Comparison of ENCODE assay signal across 16 cellular contexts in genomic region chr7:78197447-78197846, GRCh38.
DNase-seq lines count a peak whose midpoint lies in the region; ATAC-seq and TF ChIP-seq lines count a peak whose summit lies in the region.
"Had no signal": no experiment of that assay in that cellular context is flagged by ENCODE, and none has a peak within 500 bp of the region (broad histone marks: within the 10 kb centered on the region; RNA-seq: fewer than 3 reads in every experiment).

No MANE protein-coding gene starts in this region.

- TF ChIP-seq CTCF in A673 (conservative IDR thresholded peaks at IDR 0.05; ENCODE audit: low read depth, low read length) (no peak), fibroblast of lung (conservative IDR thresholded peaks at IDR 0.05 in 1 of 2, IDR thresholded peaks at IDR 0.05 in 1 of 2; ENCODE audit: low read depth in 1 of 2, low read length in 2 of 2) (no peak), ascending aorta (IDR thresholded peaks at IDR 0.05) (no peak)

- H3K27me3 Mint-ChIP-seq in activated CD4-positive, alpha-beta memory T cell treated with anti-CD3 and anti-CD28 coated beads for 36 hours: no peaks in the 10 kb centered on the region
- H3K27me3 Mint-ChIP-seq: activated B cell treated with CpG ODN at 0.5 μM for 24 hours had no signal

- no peaks in the 10 kb centered on the region for H3K9me3 Mint-ChIP-seq in activated CD4-positive, alpha-beta memory T cell treated with anti-CD3 and anti-CD28 coated beads for 36 hours
- H3K9me3 Mint-ChIP-seq: activated B cell treated with CpG ODN at 0.5 μM for 24 hours had no signal

- ATAC-seq in GM18873 (IDR thresholded peaks at IDR 0.05; ENCODE audit: low FRiP score, unreplicated experiment) (peak; percentile 80), GM21723 (IDR thresholded peaks at IDR 0.05; ENCODE audit: unreplicated experiment) (no peak), GM18519 (IDR thresholded peaks at IDR 0.05; ENCODE audit: low FRiP score, unreplicated experiment) (no peak)

- H3K27ac ChIP-seq in A673 (ENCODE audit: low read depth, low read length, poor library complexity, severe bottlenecking) (no peak overlapping the region), fibroblast of lung (ENCODE audit: insufficient read depth, low read length) (no peak overlapping the region), ascending aorta (no peak overlapping the region)
- H3K27ac ChIP-seq: prostate gland, SK-N-MC, upper lobe of left lung had no signal

- POLR2A ChIA-PET in A673 (lab: Charles Lee; ENCODE audit: low non-redundant PET): no interaction called here
- POLR2A ChIA-PET in activated CD4-positive, alpha-beta memory T cell treated with anti-CD3 and anti-CD28 coated beads for 36 hours (lab: Charles Lee): no interaction called here

- no peak overlapping the region for H3K9ac ChIP-seq in fibroblast of lung (ENCODE audit: insufficient read depth, low read length)

- no peaks in the 10 kb centered on the region for H3K4me1 Mint-ChIP-seq in activated CD4-positive, alpha-beta memory T cell treated with anti-CD3 and anti-CD28 coated beads for 36 hours (ENCODE audit: low read depth)
- H3K4me1 Mint-ChIP-seq: activated B cell treated with CpG ODN at 0.5 μM for 24 hours had no signal

- H3K36me3 ChIP-seq in A673 (ENCODE audit: insufficient read depth, low read length, poor library complexity, severe bottlenecking): no peaks in the 10 kb centered on the region
- H3K36me3 ChIP-seq in fibroblast of lung (ENCODE audit: control insufficient read depth, insufficient read depth, low read length): no peaks in the 10 kb centered on the region
- H3K36me3 ChIP-seq in ascending aorta: no peaks in the 10 kb centered on the region
- H3K36me3 ChIP-seq: prostate gland, upper lobe of left lung had no signal

- H3K4me3 Mint-ChIP-seq in activated CD4-positive, alpha-beta memory T cell treated with anti-CD3 and anti-CD28 coated beads for 36 hours: no peak overlapping the region
- H3K4me3 Mint-ChIP-seq: activated B cell treated with CpG ODN at 0.5 μM for 24 hours; activated naive CD8-positive, alpha-beta T cell had no signal

- H3K27me3 ChIP-seq in A673 (replicated peaks; ENCODE audit: insufficient read depth, low read depth, low read length, poor library complexity) (no peaks in the 10 kb centered on the region), fibroblast of lung (ENCODE audit: control insufficient read depth, insufficient read depth, low read length) (no peaks in the 10 kb centered on the region), ascending aorta (no peaks in the 10 kb centered on the region)
- H3K27me3 ChIP-seq: upper lobe of left lung had no signal

- DNase-seq in A673 (ENCODE audit: low spot score) (peak; percentile 52), M059J (ENCODE audit: low read depth) (peak; percentile 71), fibroblast of lung (ENCODE audit: low read depth in 2 of 2) (peak; percentile 44 to 61), ascending aorta (ENCODE audit: low spot score in 2 of 2) (no peak)
- no peak for DNase-seq in activated CD4-positive, alpha-beta memory T cell treated with anti-CD3 and anti-CD28 coated beads for 36 hours
- DNase-seq: activated B cell treated with CpG ODN at 0.5 μM for 24 hours; cortex of kidney; kidney glomerular epithelial cell; stimulated activated CD4-positive, alpha-beta T cell treated with anti-CD3 and anti-CD28 coated beads, Interleukin-1b, Interleukin-23, amount 100 ng/mL, for 48 hours; upper lobe of left lung had no signal

- no TSS peak for BruUV-seq in A673 (replicated peaks; lab: Mats Ljungman, UMichigan)

- H3K79me2 ChIP-seq in fibroblast of lung (ENCODE audit: control insufficient read depth, insufficient read depth, low read length): no peaks in the 10 kb centered on the region

- no peak overlapping the region for H3K4me2 ChIP-seq in fibroblast of lung (ENCODE audit: extremely low read depth, insufficient read depth, low read length)

- no peaks in the 10 kb centered on the region for H4K20me1 ChIP-seq in fibroblast of lung (ENCODE audit: control insufficient read depth, extremely low read depth, insufficient read depth, low read length)

- H3K4me1 ChIP-seq in A673 (ENCODE audit: insufficient read depth, low read length, poor library complexity, severe bottlenecking) (no peaks in the 10 kb centered on the region), fibroblast of lung (ENCODE audit: control insufficient read depth, extremely low read depth, insufficient read depth, low read length) (peaks cover 10% of the 10 kb centered on the region), ascending aorta (peaks cover 0 to 2% of the 10 kb centered on the region in 2 donors)
- H3K4me1 ChIP-seq: prostate gland, upper lobe of left lung had no signal

- intact Hi-C loops in A673 (cut with micrococcal nuclease; ENCODE audit: unreplicated experiment): no loop called here
- intact Hi-C loops in activated CD4-positive, alpha-beta memory T cell treated with anti-CD3 and anti-CD28 coated beads for 36 hours (cut with micrococcal nuclease): no loop called here
- intact Hi-C loops in ascending aorta (cut with DNase I): loop anchor here (5.0 kb wide), 1 partner anchor 45 kb away; no protein-coding TSS in a partner anchor

- H3K36me3 Mint-ChIP-seq in activated CD4-positive, alpha-beta memory T cell treated with anti-CD3 and anti-CD28 coated beads for 36 hours: no peaks in the 10 kb centered on the region
- H3K36me3 Mint-ChIP-seq: activated naive CD8-positive, alpha-beta T cell had no signal

- no peak overlapping the region for H3K27ac Mint-ChIP-seq in activated CD4-positive, alpha-beta memory T cell treated with anti-CD3 and anti-CD28 coated beads for 36 hours
- H3K27ac Mint-ChIP-seq: activated B cell treated with CpG ODN at 0.5 μM for 24 hours; activated naive CD8-positive, alpha-beta T cell had no signal

- no peak overlapping the region for H2AFZ ChIP-seq in fibroblast of lung (ENCODE audit: low read length)

- CTCF ChIA-PET in A673 (lab: Charles Lee): no interaction called here
- CTCF ChIA-PET in activated CD4-positive, alpha-beta memory T cell treated with anti-CD3 and anti-CD28 coated beads for 36 hours (lab: Charles Lee): no interaction called here

- H3K4me3 ChIP-seq in A673 (ENCODE audit: low read depth, low read length, poor library complexity, severe bottlenecking) (no peak overlapping the region), fibroblast of lung (replicated peaks in 1 of 4; ENCODE audit: control extremely low read depth in 1 of 4, insufficient read depth in 1 of 4, low read depth in 3 of 4, low read length in 4 of 4) (no peak overlapping the region), ascending aorta (no peak overlapping the region)
- H3K4me3 ChIP-seq: prostate gland, SK-N-MC, upper lobe of left lung had no signal

- H3K9me3 ChIP-seq in A673 (ENCODE audit: low read depth, low read length, poor library complexity, severe bottlenecking) (no peaks in the 10 kb centered on the region), fibroblast of lung (ENCODE audit: control insufficient read depth, insufficient read depth, low read depth, low read length) (no peaks in the 10 kb centered on the region), ascending aorta (no peaks in the 10 kb centered on the region)
- H3K9me3 ChIP-seq: prostate gland, upper lobe of left lung had no signal

Comparison
In these comparisons a context has a peak if more than half of its experiments do, and no peak if none do; other contexts are left out.
1. DNase-seq: peak in A673 (single experiment), M059J (single experiment) and fibroblast of lung (2 of 2); none in activated CD4-positive, alpha-beta memory T cell treated with anti-CD3 and anti-CD28 coated beads for 36 hours (single experiment) and ascending aorta (0 of 2).